In genomic region chr22:37121887-37122591, GRCh38 we compare ENCODE assay signal across 8 cellular contexts.
DNase-seq lines count a peak whose midpoint lies in the region; ATAC-seq and TF ChIP-seq lines count a peak whose summit lies in the region.

No MANE protein-coding gene starts in this region.

- H3K4me2 ChIP-seq in KMS-11: peak overlapping the region; percentile 78

- DNase-seq in DMS53 (lab: John Stamatoyannopoulos, UW) (peak; percentile 44), epithelial cell of prostate (ENCODE audit: low read depth, low spot score) (peak; percentile 74), Ammon's horn (ENCODE audit: low spot score) (no peak), anterior cingulate cortex (lab: John Stamatoyannopoulos, UW) (no peak)
- DNase-seq in activated CD8-positive, alpha-beta memory T cell treated with anti-CD3 and anti-CD28 coated beads for 1 hour (ENCODE audit: extremely low read depth in 1 of 2, low read depth in 1 of 2): peak; percentile 74 to 88
- peak; percentile 75 to 93 (median 86) for DNase-seq in stimulated activated CD4-positive, alpha-beta T cell treated with anti-CD3 and anti-CD28 coated beads, TNF-alpha, amount 100 ng/mL, for 1 hour (ENCODE audit: low read depth in 3 of 3, low spot score in 1 of 3)

- ATAC-seq in GM21529 (IDR thresholded peaks at IDR 0.05; ENCODE audit: unreplicated experiment): peak; percentile 82

- TF ChIP-seq CTCF in KMS-11 (conservative IDR thresholded peaks at IDR 0.05; ENCODE audit: low read depth, low read length): no peak

- H2AFZ ChIP-seq in KMS-11 (ENCODE audit: low read depth): peak overlapping the region; percentile 55

- no peaks in the 10 kb centered on the region for H4K20me1 ChIP-seq in KMS-11 (ENCODE audit: insufficient read depth)

- no peaks in the 10 kb centered on the region for H3K79me2 ChIP-seq in KMS-11 (ENCODE audit: insufficient read depth, low read depth)

- H3K36me3 ChIP-seq in KMS-11 (ENCODE audit: insufficient read depth): no peaks in the 10 kb centered on the region

- peaks cover 23% of the 10 kb centered on the region for H3K4me1 ChIP-seq in KMS-11 (ENCODE audit: low read depth, poor library complexity, severe bottlenecking)

- H3K27me3 ChIP-seq in KMS-11 (ENCODE audit: insufficient read depth, low read depth): no peaks in the 10 kb centered on the region

- no peak overlapping the region for H3K4me3 ChIP-seq in KMS-11 (IDR thresholded peaks at IDR 0.05; ENCODE audit: insufficient read depth, low read depth, low read length)

- H3K27ac ChIP-seq in KMS-11: peak overlapping the region; percentile 58
- peak overlapping the region; percentile 66 for H3K27ac ChIP-seq in epithelial cell of prostate

- H3K9ac ChIP-seq in KMS-11: peak overlapping the region; percentile 42; the same call in 1 of the 2 replicates

Comparison
In these comparisons a context has a peak if more than half of its experiments do, and no peak if none do; other contexts are left out.
1. DNase-seq: peak in DMS53 (single experiment), activated CD8-positive, alpha-beta memory T cell treated with anti-CD3 and anti-CD28 coated beads for 1 hour (2 of 2), epithelial cell of prostate (single experiment) and stimulated activated CD4-positive, alpha-beta T cell treated with anti-CD3 and anti-CD28 coated beads, TNF-alpha, amount 100 ng/mL, for 1 hour (3 of 3); none in Ammon's horn (single experiment) and anterior cingulate cortex (0 of 58).